ENCODE assay signal across 20 cellular contexts in genomic region chr12:43861847-43862150, GRCh38.
"Had no signal": no experiment of that assay in that cellular context is flagged by ENCODE, and none has a peak within 500 bp of the region (broad histone marks: within the 10 kb centered on the region; RNA-seq: fewer than 3 reads in every experiment).

No MANE protein-coding gene starts in this region.

- H3K9me3 ChIP-seq: left ventricle myocardium inferior, mucosa of descending colon, ovary, right lobe of liver, thoracic aorta had no signal

- H3K36me3 ChIP-seq: left ventricle myocardium inferior, neural progenitor cell, ovary, right lobe of liver, thoracic aorta had no signal

- H2AFZ ChIP-seq: neural progenitor cell had no signal

- H3K4me2 ChIP-seq: neural progenitor cell had no signal

- H3K4me1 ChIP-seq: neural progenitor cell, right lobe of liver had no signal

- H3K4me3 ChIP-seq: left ventricle myocardium inferior, mucosa of descending colon, neural progenitor cell, ovary, right lobe of liver, thoracic aorta had no signal

- H3K27me3 ChIP-seq: neural progenitor cell, ovary, right lobe of liver had no signal

- DNase-seq: activated CD4-positive, alpha-beta T cell treated with anti-CD3 and anti-CD28 coated beads, Interleukin-2, amount 50 U/mL, for 1 hour; activated CD4-positive, CD25-positive, alpha-beta regulatory T cell; activated CD8-positive, alpha-beta memory T cell treated with anti-CD3 and anti-CD28 coated beads, Interleukin-2, amount 50 U/mL, for 4 hours; activated naive CD4-positive, alpha-beta T cell treated with anti-CD3 and anti-CD28 coated beads for 36 hours; activated T-cell treated with anti-CD3 and anti-CD28 coated beads, Interleukin-2, amount 50 U/mL, for 4 hours; anterior cingulate cortex; cerebellar nuclear complex; cortex of kidney; kidney glomerular epithelial cell; left ventricle myocardium inferior; mucosa of descending colon; naive thymus-derived CD4-positive, alpha-beta T cell; ovary; right lobe of liver; stimulated activated CD4-positive, alpha-beta T cell treated with anti-CD3 and anti-CD28 coated beads, Interleukin-4, amount 100 ng/mL, for 24 hours; T1000 had no signal

- ATAC-seq: activated T-cell treated with anti-CD3 and anti-CD28 coated beads, Interleukin-2, amount 50 U/mL, for 4 hours; esophagus mucosa; mucosa of descending colon; naive thymus-derived CD4-positive, alpha-beta T cell; right lobe of liver; stimulated activated memory B cell treated with anti-CD40 and anti-IgM and Interleukin-4, amounts not matched to agents 10 μg/mL and 1 μg/mL and 100 μg/mL, for 72 hours had no signal

- H3K27ac ChIP-seq: left ventricle myocardium inferior, neural progenitor cell, ovary, right lobe of liver, thoracic aorta had no signal
